ENCODE assay signal across 1 cellular context in genomic region chr7:30363778-30364563, GRCh38.
TF ChIP-seq lines count a peak whose summit lies in the region.

No MANE protein-coding gene starts in this region.

TF ChIP-seq in K562, 482 proteins besides CTCF, POLR2A, EP300 and RAD21 (continued from another document):
- 0 out of 4 replicates have a peak, but pooled peaks of 1 of the 2 experiments have one; percentile 22 for TF ChIP-seq FOXA3 (CRISPR knock-in tag; conservative IDR thresholded peaks at IDR 0.05 in 1 of 2, IDR thresholded peaks at IDR 0.05 in 1 of 2)
- no peak for TF ChIP-seq HNRNPUL1 (IDR thresholded peaks at IDR 0.05; ENCODE audit: low read length)
- 0 out of 2 replicates have a peak, but pooled peaks have one; percentile 2 for TF ChIP-seq ZBTB40 (IDR thresholded peaks at IDR 0.05)
- TF ChIP-seq ZBTB40 (CRISPR knock-in tag; IDR thresholded peaks at IDR 0.05) = no peak
- TF ChIP-seq, protein P1, sequence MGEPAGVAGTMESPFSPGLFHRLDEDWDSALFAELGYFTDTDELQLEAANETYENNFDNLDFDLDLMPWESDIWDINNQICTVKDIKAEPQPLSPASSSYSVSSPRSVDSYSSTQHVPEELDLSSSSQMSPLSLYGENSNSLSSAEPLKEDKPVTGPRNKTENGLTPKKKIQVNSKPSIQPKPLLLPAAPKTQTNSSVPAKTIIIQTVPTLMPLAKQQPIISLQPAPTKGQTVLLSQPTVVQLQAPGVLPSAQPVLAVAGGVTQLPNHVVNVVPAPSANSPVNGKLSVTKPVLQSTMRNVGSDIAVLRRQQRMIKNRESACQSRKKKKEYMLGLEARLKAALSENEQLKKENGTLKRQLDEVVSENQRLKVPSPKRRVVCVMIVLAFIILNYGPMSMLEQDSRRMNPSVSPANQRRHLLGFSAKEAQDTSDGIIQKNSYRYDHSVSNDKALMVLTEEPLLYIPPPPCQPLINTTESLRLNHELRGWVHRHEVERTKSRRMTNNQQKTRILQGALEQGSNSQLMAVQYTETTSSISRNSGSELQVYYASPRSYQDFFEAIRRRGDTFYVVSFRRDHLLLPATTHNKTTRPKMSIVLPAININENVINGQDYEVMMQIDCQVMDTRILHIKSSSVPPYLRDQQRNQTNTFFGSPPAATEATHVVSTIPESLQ (CRISPR knock-in tag; IDR thresholded peaks at IDR 0.05) = no peak
- 0 out of 2 replicates have a peak, but pooled peaks have one; percentile 13 for TF ChIP-seq STAT5A (IDR thresholded peaks at IDR 0.05; ENCODE audit: borderline replicate concordance, low read length)
- TF ChIP-seq RBM15 (IDR thresholded peaks at IDR 0.05; ENCODE audit: insufficient read depth, low read length) = no peak
- no peak for TF ChIP-seq SIN3A (IDR thresholded peaks at IDR 0.05; ENCODE audit: borderline replicate concordance in 2 of 2, control insufficient read depth in 1 of 2, low read depth in 2 of 2, low read length in 2 of 2)
- peak; percentile 70 for TF ChIP-seq CBFA2T3 (IDR thresholded peaks at IDR 0.05)
- TF ChIP-seq TAL1 (IDR thresholded peaks at IDR 0.05) = peak; percentile 37; the same call in 1 of the 2 replicates
- peak; percentile 61 for TF ChIP-seq TCF3 (CRISPR knock-in tag; IDR thresholded peaks at IDR 0.05)
- peak; percentile 49; the same call in 1 of the 2 replicates for TF ChIP-seq C11orf30 (IDR thresholded peaks at IDR 0.05; ENCODE audit: low read depth)
- peak; percentile 53 for TF ChIP-seq NCOR1 (IDR thresholded peaks at IDR 0.05)
- no peak for TF ChIP-seq ILK (tag; IDR thresholded peaks at IDR 0.05; ENCODE audit: borderline replicate concordance, low read depth)
- TF ChIP-seq GATAD2A (IDR thresholded peaks at IDR 0.05) = no peak
- TF ChIP-seq TCF7L2 (IDR thresholded peaks at IDR 0.05; ENCODE audit: low read depth, low read length) = no peak
- 0 out of 2 replicates have a peak, but pooled peaks have one; percentile 23 for TF ChIP-seq POLR2AphosphoS5 (IDR thresholded peaks at IDR 0.05; ENCODE audit: control insufficient read depth, insufficient read depth, low read depth, low read length)
- 0 out of 2 replicates have a peak, but pooled peaks have one; percentile 23 for TF ChIP-seq GATA2 (CRISPR knock-in tag; IDR thresholded peaks at IDR 0.05)
- TF ChIP-seq MEIS2 (IDR thresholded peaks at IDR 0.05; ENCODE audit: partially characterized antibody) = peak; percentile 72
- peak; percentile 68 for TF ChIP-seq DPF2 (IDR thresholded peaks at IDR 0.05)
- TF ChIP-seq ARID1B (IDR thresholded peaks at IDR 0.05) = peak; percentile 71
- 0 out of 2 replicates have a peak, but pooled peaks have one; percentile 30 for TF ChIP-seq PML (IDR thresholded peaks at IDR 0.05; ENCODE audit: low read length)
- TF ChIP-seq CBFA2T2 (conservative IDR thresholded peaks at IDR 0.05) = peak; percentile 34; the same call in 1 of the 2 replicates
- 0 out of 2 replicates have a peak, but pooled peaks have one; percentile 18 for TF ChIP-seq KLF16 (IDR thresholded peaks at IDR 0.05)
- peak; percentile 68 for TF ChIP-seq TEAD4 (IDR thresholded peaks at IDR 0.05; ENCODE audit: low read length)
- no peak for TF ChIP-seq TEAD4 (CRISPR knock-in tag; IDR thresholded peaks at IDR 0.05; ENCODE audit: borderline replicate concordance)
- TF ChIP-seq, protein P2, sequence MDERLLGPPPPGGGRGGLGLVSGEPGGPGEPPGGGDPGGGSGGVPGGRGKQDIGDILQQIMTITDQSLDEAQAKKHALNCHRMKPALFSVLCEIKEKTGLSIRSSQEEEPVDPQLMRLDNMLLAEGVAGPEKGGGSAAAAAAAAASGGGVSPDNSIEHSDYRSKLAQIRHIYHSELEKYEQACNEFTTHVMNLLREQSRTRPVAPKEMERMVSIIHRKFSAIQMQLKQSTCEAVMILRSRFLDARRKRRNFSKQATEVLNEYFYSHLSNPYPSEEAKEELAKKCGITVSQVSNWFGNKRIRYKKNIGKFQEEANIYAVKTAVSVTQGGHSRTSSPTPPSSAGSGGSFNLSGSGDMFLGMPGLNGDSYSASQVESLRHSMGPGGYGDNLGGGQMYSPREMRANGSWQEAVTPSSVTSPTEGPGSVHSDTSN (CRISPR knock-in tag; IDR thresholded peaks at IDR 0.05; ENCODE audit: low read depth) = no peak
- TF ChIP-seq, protein P2 (tag; conservative IDR thresholded peaks at IDR 0.05; ENCODE audit: low read depth) = peak; percentile 65
- no peak for TF ChIP-seq ZNF232 (CRISPR knock-in tag; IDR thresholded peaks at IDR 0.05)
- TF ChIP-seq CUX1 (CRISPR knock-in tag; IDR thresholded peaks at IDR 0.05) = peak; percentile 44; the same call in 1 of the 2 replicates
